ENCODE assay signal across 20 cellular contexts in genomic region chr3:23923786-23924185, GRCh38. TPM values are rescaled to one million over a fixed set of nuclear protein-coding genes. Genes with fewer than 3 reads are reported as not detected.
A peak's percentile ranks its signal among the peaks of the same experiment; 100 is the strongest.
DNase-seq lines count a peak whose midpoint lies in the region; ATAC-seq, FAIRE-seq and TF ChIP-seq lines count a peak whose summit lies in the region.
"Had no signal": no experiment of that assay in that cellular context is flagged by ENCODE, and none has a peak within 500 bp of the region (broad histone marks: within the 10 kb centered on the region; RNA-seq: fewer than 3 reads in every experiment).

No MANE protein-coding gene starts in this region.

- in situ Hi-C loops in HepG2 (cut with HindIII; ENCODE audit: extremely low pct_ligation_motif_present, low pct_unique_long_range_greater_than_20kb) = no loop called here

- no CpG with 5 or more reads among the region's 2 CpGs for WGBS in mesenchymal stem cell
- 93% methylated on average over 2 of the region's 2 CpGs for WGBS in HepG2 (ENCODE audit: low lambda C conversion rate)

- H2BK12ac ChIP-seq in mesenchymal stem cell (ENCODE audit: low read length in 2 of 2) = no peak overlapping the region

- no peaks in the 10 kb centered on the region for H3K9me3 ChIP-seq in CD8-positive, alpha-beta T cell (ENCODE audit: low read length)
- H3K9me3 ChIP-seq in mesenchymal stem cell (ENCODE audit: control insufficient read depth, low read length) = no peaks in the 10 kb centered on the region
- H3K9me3 ChIP-seq in HepG2 (ENCODE audit: low read length) = no peaks in the 10 kb centered on the region
- H3K9me3 ChIP-seq: mucosa of descending colon, prostate gland, tibial nerve had no signal

- ATAC-seq in CD8-positive, alpha-beta T cell = no peak
- ATAC-seq in HepG2 (no peak; the same call in 2 of the 3 replicates), omental fat pad (ENCODE audit: low FRiP score) (no peak)
- ATAC-seq: foreskin keratinocyte, mucosa of descending colon had no signal

- peak overlapping the region; percentile 8 for H3K27ac Mint-ChIP-seq in CD8-positive, alpha-beta T cell

- H3K27ac ChIP-seq in CD8-positive, alpha-beta T cell (ENCODE audit: low read depth, low read length) = no peak overlapping the region
- H3K27ac ChIP-seq in mesenchymal stem cell (ENCODE audit: low read length, poor library complexity, severe bottlenecking) (peak overlapping the region; percentile 42), HepG2 (ENCODE audit: extremely low read length, insufficient read depth, low read length) (no peak overlapping the region)
- H3K27ac ChIP-seq: foreskin keratinocyte, prostate gland, tibial nerve had no signal

- no peaks in the 10 kb centered on the region for H3K27me3 ChIP-seq in CD8-positive, alpha-beta T cell (ENCODE audit: insufficient read depth, low read length)
- no peaks in the 10 kb centered on the region for H3K27me3 ChIP-seq in mesenchymal stem cell (ENCODE audit: control insufficient read depth in 1 of 2, insufficient read depth in 1 of 2, low read length in 2 of 2)
- H3K27me3 ChIP-seq in HepG2 (ENCODE audit: control insufficient read depth in 1 of 2, insufficient read depth in 2 of 2, low read length in 2 of 2) = no peaks in the 10 kb centered on the region
- H3K27me3 ChIP-seq: foreskin keratinocyte, tibial nerve had no signal

- no peaks in the 10 kb centered on the region for H3K27me3 Mint-ChIP-seq in CD8-positive, alpha-beta T cell (ENCODE audit: low read depth)

- no peak overlapping the region for H2BK15ac ChIP-seq in mesenchymal stem cell (ENCODE audit: low read depth, poor library complexity, severe bottlenecking)

- POLR2A ChIA-PET in CD8-positive, alpha-beta T cell (lab: Charles Lee) = interaction anchor here (0.7 to 1.6 kb wide), 2 partner anchors 21 to 26 kb away, joined by 3 read pairs; no protein-coding TSS in a partner anchor
- POLR2A ChIA-PET in HepG2 (lab: Yijun Ruan, JAX) = interaction anchor here (1.0 kb wide), 1 partner anchor 10 kb away, joined by 3 read pairs; no protein-coding TSS in a partner anchor

- H3K14ac ChIP-seq in mesenchymal stem cell (ENCODE audit: low read length in 2 of 2) = no peak overlapping the region

- H4K8ac ChIP-seq in mesenchymal stem cell (ENCODE audit: low read length) = no peak overlapping the region

- H3K18ac ChIP-seq in mesenchymal stem cell (ENCODE audit: low read depth in 1 of 2, low read length in 2 of 2) = no peak overlapping the region

- H2AK5ac ChIP-seq in mesenchymal stem cell (ENCODE audit: low read length, severe bottlenecking) = no peak overlapping the region

- H3K79me1 ChIP-seq in mesenchymal stem cell (replicated peaks; ENCODE audit: low read length, poor library complexity, severe bottlenecking) = peaks cover 2% of the 10 kb centered on the region

- H3K36me3 ChIP-seq in CD8-positive, alpha-beta T cell (ENCODE audit: insufficient read depth, low read length) = peaks cover 10% of the 10 kb centered on the region
- H3K36me3 ChIP-seq in mesenchymal stem cell (ENCODE audit: control insufficient read depth in 1 of 2, insufficient read depth in 2 of 2, low read depth in 1 of 2, low read length in 2 of 2) (peaks cover 5 to 28% of the 10 kb centered on the region in 2 experiments), HepG2 (replicated peaks in 1 of 2; ENCODE audit: control insufficient read depth in 1 of 2, insufficient read depth in 2 of 2, low read length in 2 of 2) (peaks cover 3 to 9% of the 10 kb centered on the region in 2 experiments; a peak in 3 of 5 replicates)
- H3K36me3 ChIP-seq: prostate gland had no signal

- H4K20me1 ChIP-seq in HepG2 (ENCODE audit: insufficient read depth, low read length) = peaks cover 16% of the 10 kb centered on the region

- H3K4me2 ChIP-seq in mesenchymal stem cell (ENCODE audit: low read length, poor library complexity, severe bottlenecking) = no peak overlapping the region
- no peak overlapping the region for H3K4me2 ChIP-seq in HepG2 (ENCODE audit: low read depth, low read length)

- intact Hi-C loops in CD8-positive, alpha-beta T cell (cut with DNase I, micrococcal nuclease) = no loop called here
- intact Hi-C loops in HepG2 (cut with micrococcal nuclease; ENCODE audit: unreplicated experiment) = no loop called here

- H3K9ac ChIP-seq in mesenchymal stem cell (ENCODE audit: low read length) (no peak overlapping the region), HepG2 (ENCODE audit: insufficient read depth, low read depth, low read length) (no peak overlapping the region)

- CTCF ChIA-PET in CD8-positive, alpha-beta T cell (lab: Charles Lee) = no interaction called here
- CTCF ChIA-PET in HepG2 (lab: Yijun Ruan, JAX; ENCODE audit: low intra/inter-chr PET ratio, low total read pairs) = no interaction called here

- H3K36me3 Mint-ChIP-seq in CD8-positive, alpha-beta T cell = peaks cover 44% of the 10 kb centered on the region

- no peak for TF ChIP-seq POLR2A in HepG2 (IDR thresholded peaks at IDR 0.05; ENCODE audit: insufficient read depth in 1 of 2, low read depth in 2 of 2, low read length in 2 of 2)

- peaks cover 21% of the 10 kb centered on the region for H3K4me1 Mint-ChIP-seq in CD8-positive, alpha-beta T cell (ENCODE audit: low read depth)

- no peak overlapping the region for H2BK5ac ChIP-seq in mesenchymal stem cell (ENCODE audit: low read depth, low read length, poor library complexity, severe bottlenecking)

- DNase-seq in CD8-positive, alpha-beta T cell = no peak
- DNase-seq in NCI-H2171 (lab: John Stamatoyannopoulos, UW) (peak; percentile 64), cardiac fibroblast (ENCODE audit: low read depth in 2 of 2) (peak; percentile 46 to 85), mesenchymal stem cell (no peak), HepG2 (ENCODE audit: low spot score) (no peak), GDM1 (lab: John Stamatoyannopoulos, UW) (no peak), omental fat pad (ENCODE audit: low spot score) (no peak)
- no peak for DNase-seq in stimulated activated CD4-positive, alpha-beta T cell treated with anti-CD3 and anti-CD28 coated beads, Interleukin-12 subunit alpha, Interleukin-12 subunit beta, amount 100 ng/mL, for 4 hours
- DNase-seq: activated T-cell treated with anti-CD3 and anti-CD28 coated beads, Interleukin-2, amount 50 U/mL, for 48 hours; cortex of kidney; foreskin keratinocyte; immature natural killer cell; mucosa of descending colon; NCI-H1105 treated with DMSO at 0.1 percent for 48 hours; NCI-H526 treated with DMSO at 0.1 percent for 48 hours; stimulated activated CD4-positive, alpha-beta T cell treated with anti-CD3 and anti-CD28 coated beads, Interleukin-1b, Interleukin-23, amount 100 ng/mL, for 48 hours; stimulated activated CD8-positive, alpha-beta memory T cell treated with anti-CD3 and anti-CD28 coated beads, Interleukin-4, amount 100 ng/mL, for 48 hours had no signal

- no peak overlapping the region for H4K91ac ChIP-seq in mesenchymal stem cell (ENCODE audit: low read length)

- H3K23ac ChIP-seq in mesenchymal stem cell (ENCODE audit: low read length in 2 of 2) = no peak overlapping the region

- H3K79me2 ChIP-seq in HepG2 (ENCODE audit: insufficient read depth, low read length) = peaks cover 3% of the 10 kb centered on the region

- no peak overlapping the region for H3K4ac ChIP-seq in mesenchymal stem cell (ENCODE audit: low read depth in 1 of 2, low read length in 2 of 2)

- no peak overlapping the region for H2BK120ac ChIP-seq in mesenchymal stem cell (ENCODE audit: low read depth, low read length)

- TF ChIP-seq CTCF in CD8-positive, alpha-beta T cell (IDR thresholded peaks at IDR 0.05) = no peak
- TF ChIP-seq CTCF in cardiac fibroblast (IDR thresholded peaks at IDR 0.05; ENCODE audit: low read depth, low read length) (no peak), HepG2 (CRISPR knock-in tag; IDR thresholded peaks at IDR 0.05) (no peak), omental fat pad (IDR thresholded peaks at IDR 0.05) (no peak)

- no peaks in the 10 kb centered on the region for H3K9me3 Mint-ChIP-seq in CD8-positive, alpha-beta T cell
- H3K9me3 Mint-ChIP-seq: immature natural killer cell had no signal

- H3K4me3 ChIP-seq in CD8-positive, alpha-beta T cell (ENCODE audit: low read depth, low read length) = no peak overlapping the region
- H3K4me3 ChIP-seq in cardiac fibroblast (replicated peaks in 1 of 2; ENCODE audit: low read depth in 2 of 2, low read length in 2 of 2) = no peak overlapping the region
- H3K4me3 ChIP-seq in mesenchymal stem cell (ENCODE audit: insufficient read depth in 1 of 2, low read depth in 1 of 2, low read length in 2 of 2) = no peak overlapping the region
- H3K4me3 ChIP-seq in HepG2 (replicated peaks in 1 of 3; ENCODE audit: insufficient read depth in 1 of 3, low read depth in 2 of 3, low read length in 3 of 3) = no peak overlapping the region
- H3K4me3 ChIP-seq: mucosa of descending colon, prostate gland, tibial nerve had no signal

- H3K4me3 Mint-ChIP-seq in CD8-positive, alpha-beta T cell = no peak overlapping the region
- H3K4me3 Mint-ChIP-seq: immature natural killer cell had no signal

- H2AFZ ChIP-seq in mesenchymal stem cell (ENCODE audit: low read depth, low read length) (no peak overlapping the region), HepG2 (ENCODE audit: low read length) (no peak overlapping the region)

- H3K4me1 ChIP-seq in CD8-positive, alpha-beta T cell (ENCODE audit: insufficient read depth, low read length) = peaks cover 14% of the 10 kb centered on the region
- H3K4me1 ChIP-seq in mesenchymal stem cell (ENCODE audit: control insufficient read depth, insufficient read depth, low read depth, low read length) (peaks cover 11% of the 10 kb centered on the region), HepG2 (ENCODE audit: insufficient read depth, low read length) (peaks cover 34% of the 10 kb centered on the region)
- H3K4me1 ChIP-seq: prostate gland had no signal

- TF ChIP-seq EP300 in HepG2 (IDR thresholded peaks at IDR 0.05; ENCODE audit: low read depth in 2 of 2, low read length in 2 of 2) = no peak
- TF ChIP-seq EP300 in HepG2 (CRISPR knock-in tag; IDR thresholded peaks at IDR 0.05; ENCODE audit: borderline replicate concordance) = no peak

- no TSS peak for BruUV-seq in HepG2 (replicated peaks; lab: Mats Ljungman, UMichigan)

- TF ChIP-seq RAD21 in HepG2 (CRISPR knock-in tag; IDR thresholded peaks at IDR 0.05) = no peak

- FAIRE-seq in HepG2 (lab: Jason Lieb, UNC) = no peak
- FAIRE-seq: GM12892 had no signal

RNA-seq across cellular contexts. Expression of gene RPL15, which starts 6.9 kb away (rescaled TPM):
- 1,000 to 10,000 TPM; 2,460 to 2,470 TPM for total RNA-seq in CD8-positive, alpha-beta T cell
- 2,527 TPM for polyA plus RNA-seq in mesenchymal stem cell (2013, experiment 1 of 2)
- 2,464 TPM for polyA plus RNA-seq in mesenchymal stem cell (2013, experiment 2 of 2)
- 1,297 and 1,763 TPM in 2 replicates for total RNA-seq in HepG2 (2016; rRNA removed; fragmentation: Illumina TruSeq; extraction: Trizol)
- 1,586 and 1,699 TPM in 2 replicates for total RNA-seq in HepG2 (2016; cell fraction: cytosol; rRNA removed; fragmentation: Illumina TruSeq; extraction: Trizol; ENCODE audit: low read depth)
- total RNA-seq in HepG2 (2016; cell fraction: insoluble cytoplasmic fraction; rRNA removed; fragmentation: Illumina TruSeq; extraction: Trizol) = 1,351 and 1,926 TPM in 2 replicates
- 3,254 and 3,418 TPM in 2 replicates for total RNA-seq in HepG2 (2016; cell fraction: membrane; rRNA removed; fragmentation: Illumina TruSeq; extraction: Trizol)
- total RNA-seq in HepG2 (2016; cell fraction: nucleus; rRNA removed; fragmentation: Illumina TruSeq; extraction: Trizol) = 503 TPM in 2 replicates
- polyA plus RNA-seq in HepG2 (2011; rRNA removed) = 3,693 and 3,955 TPM in 2 replicates
- polyA plus RNA-seq in HepG2 (2011; cell fraction: cytosol; rRNA removed) = 6,013 and 6,757 TPM in 2 replicates
- 1,196 and 1,371 TPM in 2 replicates for polyA plus RNA-seq in HepG2 (2011; cell fraction: nucleus; rRNA removed)
- polyA plus RNA-seq in HepG2 (2012) = 2,819 and 3,574 TPM in 2 replicates
- polyA plus RNA-seq in HepG2 (2016; cell fraction: cytosol; fragmentation: Illumina TruSeq; extraction: Trizol; ENCODE audit: low read depth) = 3,375 and 3,723 TPM in 2 replicates
- 2,788 and 2,868 TPM in 2 replicates for polyA plus RNA-seq in HepG2 (2016; cell fraction: insoluble cytoplasmic fraction; fragmentation: Illumina TruSeq; extraction: Trizol; ENCODE audit: low read depth)
- 4,974 and 5,217 TPM in 2 replicates for polyA plus RNA-seq in HepG2 (2016; cell fraction: membrane; fragmentation: Illumina TruSeq; extraction: Trizol; ENCODE audit: low read depth)
- polyA plus RNA-seq in HepG2 (2016; cell fraction: nucleus; fragmentation: Illumina TruSeq; extraction: Trizol; ENCODE audit: insufficient read depth, low read depth) = 1,295 and 1,318 TPM in 2 replicates
- polyA minus RNA-seq in HepG2 (2011; rRNA and poly(A)+ RNA removed; ENCODE audit: low replicate concordance) = 1,424 and 2,177 TPM in 2 replicates
- 848 and 1,008 TPM in 2 replicates for polyA minus RNA-seq in HepG2 (2011; cell fraction: cytosol; rRNA and poly(A)+ RNA removed)
- polyA minus RNA-seq in HepG2 (2011; cell fraction: nucleus; rRNA and poly(A)+ RNA removed) = 296 and 376 TPM in 2 replicates
- 1,000 to 10,000 TPM; 1,996 to 2,993 (median 2,303) TPM for total RNA-seq in omental fat pad

RNA-seq across cellular contexts. Expression of gene NKIRAS1, which starts 7.0 kb away (rescaled TPM):
- 1 to 10 TPM; 4.5 to 6.2 TPM for total RNA-seq in CD8-positive, alpha-beta T cell
- 6.8 TPM for polyA plus RNA-seq in mesenchymal stem cell (2013, experiment 1 of 2)
- 7.0 TPM for polyA plus RNA-seq in mesenchymal stem cell (2013, experiment 2 of 2)
- total RNA-seq in HepG2 (2016; rRNA removed; fragmentation: Illumina TruSeq; extraction: Trizol) = 8.0 and 10.5 TPM in 2 replicates
- total RNA-seq in HepG2 (2016; cell fraction: cytosol; rRNA removed; fragmentation: Illumina TruSeq; extraction: Trizol; ENCODE audit: low read depth) = 6.8 and 7.5 TPM in 2 replicates
- 8.5 and 11.2 TPM in 2 replicates for total RNA-seq in HepG2 (2016; cell fraction: insoluble cytoplasmic fraction; rRNA removed; fragmentation: Illumina TruSeq; extraction: Trizol)
- total RNA-seq in HepG2 (2016; cell fraction: membrane; rRNA removed; fragmentation: Illumina TruSeq; extraction: Trizol) = 5.0 and 6.3 TPM in 2 replicates
- total RNA-seq in HepG2 (2016; cell fraction: nucleus; rRNA removed; fragmentation: Illumina TruSeq; extraction: Trizol) = 6.0 and 7.0 TPM in 2 replicates
- 4.3 and 4.5 TPM in 2 replicates for polyA plus RNA-seq in HepG2 (2011; rRNA removed)
- polyA plus RNA-seq in HepG2 (2011; cell fraction: cytosol; rRNA removed) = 2.3 and 4.0 TPM in 2 replicates
- 1.8 and 3.5 TPM in 2 replicates for polyA plus RNA-seq in HepG2 (2011; cell fraction: nucleus; rRNA removed)
- 6.4 and 6.7 TPM in 2 replicates for polyA plus RNA-seq in HepG2 (2012)
- 1.1 TPM in 2 replicates for polyA plus RNA-seq in HepG2 (2016; cell fraction: cytosol; fragmentation: Illumina TruSeq; extraction: Trizol; ENCODE audit: low read depth)
- 10.4 and 12.6 TPM in 2 replicates for polyA plus RNA-seq in HepG2 (2016; cell fraction: insoluble cytoplasmic fraction; fragmentation: Illumina TruSeq; extraction: Trizol; ENCODE audit: low read depth)
- polyA plus RNA-seq in HepG2 (2016; cell fraction: membrane; fragmentation: Illumina TruSeq; extraction: Trizol; ENCODE audit: low read depth) = 2.2 and 3.1 TPM in 2 replicates
- 7.0 and 7.8 TPM in 2 replicates for polyA plus RNA-seq in HepG2 (2016; cell fraction: nucleus; fragmentation: Illumina TruSeq; extraction: Trizol; ENCODE audit: insufficient read depth, low read depth)
- 2.0 and 2.2 TPM in 2 replicates for polyA minus RNA-seq in HepG2 (2011; rRNA and poly(A)+ RNA removed; ENCODE audit: low replicate concordance)
- 4.0 and 6.2 TPM in 2 replicates for polyA minus RNA-seq in HepG2 (2011; cell fraction: cytosol; rRNA and poly(A)+ RNA removed)
- 12.7 and 14.3 TPM in 2 replicates for polyA minus RNA-seq in HepG2 (2011; cell fraction: nucleus; rRNA and poly(A)+ RNA removed)
- 10 to 100 TPM in 3 of 4 donors, 1 to 10 TPM in 1; 8.9 to 15.1 (median 11.7) TPM for total RNA-seq in omental fat pad

RNA-seq across cellular contexts. Expression of gene NR1D2, which starts 21.3 kb away (rescaled TPM):
- total RNA-seq in CD8-positive, alpha-beta T cell = 100 to 1,000 TPM; 126 to 129 TPM
- polyA plus RNA-seq in mesenchymal stem cell (2013, experiment 1 of 2) = 11.5 TPM
- 12.7 TPM for polyA plus RNA-seq in mesenchymal stem cell (2013, experiment 2 of 2)
- total RNA-seq in HepG2 (2016; rRNA removed; fragmentation: Illumina TruSeq; extraction: Trizol) = 8.1 and 14.3 TPM in 2 replicates
- total RNA-seq in HepG2 (2016; cell fraction: cytosol; rRNA removed; fragmentation: Illumina TruSeq; extraction: Trizol; ENCODE audit: low read depth) = 3.8 and 4.4 TPM in 2 replicates
- total RNA-seq in HepG2 (2016; cell fraction: insoluble cytoplasmic fraction; rRNA removed; fragmentation: Illumina TruSeq; extraction: Trizol) = 10.2 and 12.5 TPM in 2 replicates
- 8.8 and 9.8 TPM in 2 replicates for total RNA-seq in HepG2 (2016; cell fraction: membrane; rRNA removed; fragmentation: Illumina TruSeq; extraction: Trizol)
- total RNA-seq in HepG2 (2016; cell fraction: nucleus; rRNA removed; fragmentation: Illumina TruSeq; extraction: Trizol) = 9.6 and 11.0 TPM in 2 replicates
- 5.3 TPM in 2 replicates for polyA plus RNA-seq in HepG2 (2011; rRNA removed)
- polyA plus RNA-seq in HepG2 (2011; cell fraction: cytosol; rRNA removed) = 2.6 and 4.6 TPM in 2 replicates
- 2.9 and 3.5 TPM in 2 replicates for polyA plus RNA-seq in HepG2 (2011; cell fraction: nucleus; rRNA removed)
- polyA plus RNA-seq in HepG2 (2012) = 11.8 and 12.0 TPM in 2 replicates
- 0.38 and 0.43 TPM in 2 replicates for polyA plus RNA-seq in HepG2 (2016; cell fraction: cytosol; fragmentation: Illumina TruSeq; extraction: Trizol; ENCODE audit: low read depth)
- 7.2 and 7.4 TPM in 2 replicates for polyA plus RNA-seq in HepG2 (2016; cell fraction: insoluble cytoplasmic fraction; fragmentation: Illumina TruSeq; extraction: Trizol; ENCODE audit: low read depth)
- polyA plus RNA-seq in HepG2 (2016; cell fraction: membrane; fragmentation: Illumina TruSeq; extraction: Trizol; ENCODE audit: low read depth) = 2.1 and 2.3 TPM in 2 replicates
- polyA plus RNA-seq in HepG2 (2016; cell fraction: nucleus; fragmentation: Illumina TruSeq; extraction: Trizol; ENCODE audit: insufficient read depth, low read depth) = 5.6 and 5.9 TPM in 2 replicates
- polyA minus RNA-seq in HepG2 (2011; rRNA and poly(A)+ RNA removed; ENCODE audit: low replicate concordance) = 6.0 and 17.2 TPM in 2 replicates
- 11.6 and 16.5 TPM in 2 replicates for polyA minus RNA-seq in HepG2 (2011; cell fraction: cytosol; rRNA and poly(A)+ RNA removed)
- 26.5 and 29.6 TPM in 2 replicates for polyA minus RNA-seq in HepG2 (2011; cell fraction: nucleus; rRNA and poly(A)+ RNA removed)
- total RNA-seq in omental fat pad = 10 to 100 TPM; 19.6 to 36.9 (median 22.7) TPM

Comparison
In these comparisons a context has a peak if more than half of its experiments do, and no peak if none do; other contexts are left out.
1. DNase-seq: peak in NCI-H2171 (single experiment) and cardiac fibroblast (2 of 2); none in CD8-positive, alpha-beta T cell (0 of 7), mesenchymal stem cell (single experiment), stimulated activated CD4-positive, alpha-beta T cell treated with anti-CD3 and anti-CD28 coated beads, Interleukin-12 subunit alpha, Interleukin-12 subunit beta, amount 100 ng/mL, for 4 hours (single experiment), HepG2 (single experiment), GDM1 (single experiment) and omental fat pad (single experiment).